In the genomic region with DNA sequence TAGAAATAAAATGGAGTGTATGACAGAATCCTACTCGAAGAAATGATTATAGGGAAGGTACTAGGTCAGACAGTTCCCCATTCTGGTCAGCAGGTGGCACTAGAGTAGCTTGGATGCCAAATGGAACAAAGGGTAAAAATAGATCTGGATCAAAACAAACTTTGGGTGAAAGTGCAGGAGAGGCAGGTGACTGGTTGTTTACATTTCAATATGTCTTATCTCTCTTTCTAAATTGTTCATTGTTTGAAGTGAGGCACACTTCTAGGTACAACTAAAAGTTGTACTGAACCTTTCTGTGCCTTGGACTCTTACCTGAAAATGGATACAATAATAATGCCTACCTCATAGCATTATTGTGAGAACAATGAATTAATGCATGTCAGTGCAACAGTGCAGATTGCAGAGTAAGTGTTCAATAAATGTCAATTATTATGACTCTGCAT, we compare ENCODE assay signal across 8 cellular contexts.
DNase-seq lines count a peak whose midpoint lies in the region; ATAC-seq, FAIRE-seq and TF ChIP-seq lines count a peak whose summit lies in the region.

No MANE protein-coding gene starts in this region.

- H3K4me2 ChIP-seq in H1 (ENCODE audit: insufficient read depth in 1 of 2, low read depth in 2 of 2, low read length in 2 of 2): no peak overlapping the region

- H2BK120ac ChIP-seq in H1 (replicated peaks; ENCODE audit: low read depth, low read length): no peak overlapping the region

- H3K36me3 Mint-ChIP-seq in CD8-positive, alpha-beta T cell: no peaks in the 10 kb centered on the region
- no peaks in the 10 kb centered on the region for H3K36me3 Mint-ChIP-seq in activated CD8-positive, alpha-beta T cell treated with anti-CD3 and anti-CD28 coated beads for 36 hours (ENCODE audit: low read depth)
- no peaks in the 10 kb centered on the region for H3K36me3 Mint-ChIP-seq in mesothelial cell of epicardium

- H2BK15ac ChIP-seq in H1 (ENCODE audit: low read length): no peak overlapping the region

- 88% methylated on average over 1 of the region's 1 CpG; no CpG with 5 or more reads in 1 of the 2 experiments for WGBS in H1 (ENCODE audit: extremely low coverage in 1 of 2, insufficient coverage in 1 of 2, insufficient read length in 1 of 2, insufficient replicate concordance in 2 of 2, low coverage in 1 of 2, low lambda C conversion rate in 2 of 2, missing lambda C conversion rate in 1 of 2), 2 experiments

- no peaks in the 10 kb centered on the region for H3K27me3 ChIP-seq in CD8-positive, alpha-beta T cell (ENCODE audit: insufficient read depth, low read length)
- H3K27me3 ChIP-seq in HL-60 (ENCODE audit: insufficient read depth, poor library complexity, severe bottlenecking) (no peaks in the 10 kb centered on the region), H1 (replicated peaks in 1 of 4; ENCODE audit: control insufficient read depth in 3 of 4, extremely low read depth in 1 of 4, insufficient read depth in 3 of 4, low read length in 3 of 4) (no peaks in the 10 kb centered on the region)

- H3K79me1 ChIP-seq in H1 (ENCODE audit: low read depth, low read length): no peaks in the 10 kb centered on the region

- no peaks in the 10 kb centered on the region for H3K79me2 ChIP-seq in H1 (ENCODE audit: control insufficient read depth in 1 of 2, insufficient read depth in 2 of 2, low read length in 2 of 2)

- H3K4me1 ChIP-seq in CD8-positive, alpha-beta T cell (ENCODE audit: insufficient read depth, low read length): no peaks in the 10 kb centered on the region
- H3K4me1 ChIP-seq in H1 (replicated peaks in 1 of 4; ENCODE audit: control insufficient read depth in 3 of 4, insufficient read depth in 4 of 4, low read length in 3 of 4): no peaks in the 10 kb centered on the region; a peak in 1 of 7 replicates

- no peaks in the 10 kb centered on the region for H3K27me3 Mint-ChIP-seq in CD8-positive, alpha-beta T cell (ENCODE audit: low read depth)
- H3K27me3 Mint-ChIP-seq in activated CD8-positive, alpha-beta T cell treated with anti-CD3 and anti-CD28 coated beads for 36 hours: peaks cover 2% of the 10 kb centered on the region
- no peaks in the 10 kb centered on the region for H3K27me3 Mint-ChIP-seq in mesothelial cell of epicardium (ENCODE audit: low read depth)

- peak; percentile 88 for FAIRE-seq in H1 (lab: Jason Lieb, UNC)

- no peak overlapping the region for H2AFZ ChIP-seq in H1 (ENCODE audit: low read length)

- H3K4ac ChIP-seq in H1 (replicated peaks; ENCODE audit: insufficient read length, low read depth, low read length): no peak overlapping the region

- H3K9me3 ChIP-seq in CD8-positive, alpha-beta T cell (ENCODE audit: low read length): no peaks in the 10 kb centered on the region
- no peaks in the 10 kb centered on the region for H3K9me3 ChIP-seq in H1 (ENCODE audit: insufficient read depth in 2 of 2, low read depth in 1 of 2, low read length in 1 of 2)

- H3K27ac Mint-ChIP-seq in CD8-positive, alpha-beta T cell: no peak overlapping the region
- H3K27ac Mint-ChIP-seq in activated CD8-positive, alpha-beta T cell treated with anti-CD3 and anti-CD28 coated beads for 36 hours: no peak overlapping the region
- no peak overlapping the region for H3K27ac Mint-ChIP-seq in mesothelial cell of epicardium

- no peak overlapping the region for H3K4me3 Mint-ChIP-seq in CD8-positive, alpha-beta T cell
- no peak overlapping the region for H3K4me3 Mint-ChIP-seq in activated CD8-positive, alpha-beta T cell treated with anti-CD3 and anti-CD28 coated beads for 36 hours
- H3K4me3 Mint-ChIP-seq in mesothelial cell of epicardium: no peak overlapping the region

- CTCF ChIA-PET in CD8-positive, alpha-beta T cell (lab: Charles Lee): interaction anchor here (0.6 to 3.1 kb wide), 22 partner anchors 8 to 389 kb away, joined by 3 to 40 read pairs (median 4); no protein-coding TSS in a partner anchor
- CTCF ChIA-PET in activated CD8-positive, alpha-beta T cell treated with anti-CD3 and anti-CD28 coated beads for 36 hours (lab: Charles Lee): interaction anchor here (0.5 to 3.5 kb wide), 27 partner anchors 9 to 393 kb away, joined by 3 to 83 read pairs (median 4); partner anchors contain the start of gene ZDHHC17
- CTCF ChIA-PET in H1 (lab: Charles Lee; ENCODE audit: partially characterized antibody): interaction anchor here (0.6 to 3.5 kb wide), 26 partner anchors 9 to 397 kb away, joined by 3 to 69 read pairs (median 4); no protein-coding TSS in a partner anchor

- DNase-seq in CD8-positive, alpha-beta T cell: peak; percentile 33 to 76 (median 68)
- peak; percentile 25 to 57 for DNase-seq in HL-60 (ENCODE audit: low read depth in 1 of 2, low spot score in 1 of 2)
- DNase-seq in NCI-H82 (lab: John Stamatoyannopoulos, UW): peak; percentile 80
- peak; percentile 83 for DNase-seq in activated CD8-positive, alpha-beta T cell treated with anti-CD3 and anti-CD28 coated beads for 36 hours
- DNase-seq in H1 (ENCODE audit: low read depth in 1 of 2, low spot score in 2 of 2): peak; percentile 17 to 77
- DNase-seq in mesothelial cell of epicardium (ENCODE audit: low spot score in 2 of 2, unreplicated experiment in 2 of 2): peak; percentile 36 to 72
- peak; percentile 36 to 37 for DNase-seq in stimulated activated CD8-positive, alpha-beta memory T cell treated with anti-CD3 and anti-CD28 coated beads, Interleukin-4, amount 100 ng/mL, for 4 hours (ENCODE audit: low read depth in 2 of 2, low spot score in 1 of 2)

- no peak overlapping the region for H2AK5ac ChIP-seq in H1 (ENCODE audit: low read depth, low read length)

- no peak overlapping the region for H3K27ac ChIP-seq in CD8-positive, alpha-beta T cell (ENCODE audit: low read depth, low read length)
- no peak overlapping the region for H3K27ac ChIP-seq in HL-60 (replicated peaks)
- H3K27ac ChIP-seq in H1 (ENCODE audit: low read depth, low read length): no peak overlapping the region

- no peak overlapping the region for H4K5ac ChIP-seq in H1 (ENCODE audit: insufficient read length, low read depth, low read length)

- no peak overlapping the region for H2BK5ac ChIP-seq in H1 (ENCODE audit: low read depth, low read length)

- TF ChIP-seq EP300 in H1 (IDR thresholded peaks at IDR 0.05; ENCODE audit: borderline replicate concordance in 1 of 2, low read depth in 2 of 2, low read length in 2 of 2): no peak

- no peak overlapping the region for H3K56ac ChIP-seq in H1 (replicated peaks; ENCODE audit: insufficient read length, low read depth, low read length)

- H3K36me3 ChIP-seq in CD8-positive, alpha-beta T cell (ENCODE audit: insufficient read depth, low read length): no peaks in the 10 kb centered on the region
- H3K36me3 ChIP-seq in H1 (ENCODE audit: control insufficient read depth in 2 of 4, insufficient read depth in 4 of 4, low read length in 3 of 4): no peaks in the 10 kb centered on the region

- H2BK12ac ChIP-seq in H1 (ENCODE audit: low read depth, low read length): no peak overlapping the region

- TF ChIP-seq CTCF in CD8-positive, alpha-beta T cell (IDR thresholded peaks at IDR 0.05): peak; percentile 98
- TF ChIP-seq CTCF in HL-60 (IDR thresholded peaks at IDR 0.05; ENCODE audit: insufficient read depth, low read length) (peak; percentile 77), H1 (IDR thresholded peaks at IDR 0.05; ENCODE audit: control extremely low read depth in 1 of 3, insufficient read depth in 1 of 3, low read depth in 1 of 3, low read length in 3 of 3) (peak in 2 of 3 experiments; percentile 86 to 89; a peak in 3 of 4 replicates), mesothelial cell of epicardium (IDR thresholded peaks at IDR 0.05; ENCODE audit: unreplicated experiment) (peak; percentile 93)
- peak; percentile 95 for TF ChIP-seq CTCF in activated CD8-positive, alpha-beta T cell treated with anti-CD3 and anti-CD28 coated beads for 36 hours (IDR thresholded peaks at IDR 0.05)

- TF ChIP-seq POLR2A in H1 (IDR thresholded peaks at IDR 0.05; ENCODE audit: control extremely low read depth in 1 of 2, low read depth in 2 of 2, low read length in 2 of 2): no peak

- ATAC-seq in CD8-positive, alpha-beta T cell: peak; percentile 94
- ATAC-seq in GM19438 (IDR thresholded peaks at IDR 0.05; ENCODE audit: low read depth, unreplicated experiment): peak; percentile 80
- ATAC-seq in activated CD8-positive, alpha-beta T cell treated with anti-CD3 and anti-CD28 coated beads for 36 hours: peak; percentile 95

- no peak overlapping the region for H4K91ac ChIP-seq in H1 (replicated peaks; ENCODE audit: insufficient read length, low read length)

- H4K8ac ChIP-seq in H1 (ENCODE audit: extremely low read depth, insufficient read depth, low read length): no peak overlapping the region

- peaks cover 3% of the 10 kb centered on the region for H3K4me1 Mint-ChIP-seq in CD8-positive, alpha-beta T cell (ENCODE audit: low read depth)
- H3K4me1 Mint-ChIP-seq in activated CD8-positive, alpha-beta T cell treated with anti-CD3 and anti-CD28 coated beads for 36 hours (ENCODE audit: low read depth): peaks cover 3% of the 10 kb centered on the region
- H3K4me1 Mint-ChIP-seq in mesothelial cell of epicardium: peaks cover 5% of the 10 kb centered on the region

- H3K23me2 ChIP-seq in H1 (ENCODE audit: low read depth, low read length): no peaks in the 10 kb centered on the region

- H2BK20ac ChIP-seq in H1 (ENCODE audit: low read length): no peak overlapping the region

- no peak overlapping the region for H3K23ac ChIP-seq in H1 (ENCODE audit: insufficient read length)

- H3K9ac ChIP-seq in H1 (replicated peaks in 1 of 4; ENCODE audit: extremely low read depth in 1 of 4, low read depth in 3 of 4, low read length in 3 of 4): no peak overlapping the region

- POLR2A ChIA-PET in CD8-positive, alpha-beta T cell (lab: Charles Lee): interaction anchor here (0.5 to 1.0 kb wide), 4 partner anchors 67 to 1038 kb away, joined by 3 to 4 read pairs (median 3); no protein-coding TSS in a partner anchor
- POLR2A ChIA-PET in activated CD8-positive, alpha-beta T cell treated with anti-CD3 and anti-CD28 coated beads for 36 hours (lab: Charles Lee): interaction anchor here (0.6 kb wide), 1 partner anchor 13 kb away, joined by 3 read pairs; no protein-coding TSS in a partner anchor
- POLR2A ChIA-PET in H1 (lab: Charles Lee; ENCODE audit: partially characterized antibody): no interaction called here

- H3K4me3 ChIP-seq in CD8-positive, alpha-beta T cell (ENCODE audit: low read depth, low read length): no peak overlapping the region
- H3K4me3 ChIP-seq in HL-60 (replicated peaks; ENCODE audit: insufficient read depth, low read length) (no peak overlapping the region), H1 (ENCODE audit: extremely low read depth in 1 of 4, insufficient read depth in 2 of 4, low read depth in 3 of 4, low read length in 4 of 4) (no peak overlapping the region)

- H4K20me1 ChIP-seq in H1 (replicated peaks in 1 of 2; ENCODE audit: control insufficient read depth in 1 of 2, insufficient read depth in 2 of 2, low read length in 2 of 2): no peaks in the 10 kb centered on the region

- intact Hi-C loops in CD8-positive, alpha-beta T cell (cut with DNase I, micrococcal nuclease): loop anchor here (1.0 to 2.0 kb wide), 3 partner anchors 170 to 390 kb away; no protein-coding TSS in a partner anchor
- intact Hi-C loops in activated CD8-positive, alpha-beta T cell treated with anti-CD3 and anti-CD28 coated beads for 36 hours (cut with micrococcal nuclease): loop anchor here (1.0 to 5.0 kb wide), 3 partner anchors 170 to 389 kb away; no protein-coding TSS in a partner anchor

- peak; percentile 99 for TF ChIP-seq RAD21 in H1 (IDR thresholded peaks at IDR 0.05 in 1 of 2, conservative IDR thresholded peaks at IDR 0.05 in 1 of 2; ENCODE audit: low read depth in 2 of 2, low read length in 2 of 2)

- no peak overlapping the region for H3K14ac ChIP-seq in H1 (ENCODE audit: insufficient read length)

- no peak overlapping the region for H3K18ac ChIP-seq in H1 (ENCODE audit: extremely low read depth, low read length)

- H3K9me3 Mint-ChIP-seq in CD8-positive, alpha-beta T cell: no peaks in the 10 kb centered on the region
- H3K9me3 Mint-ChIP-seq in activated CD8-positive, alpha-beta T cell treated with anti-CD3 and anti-CD28 coated beads for 36 hours: no peaks in the 10 kb centered on the region
- H3K9me3 Mint-ChIP-seq in mesothelial cell of epicardium: no peaks in the 10 kb centered on the region
